ENCODE assay signal across 8 cellular contexts in the genomic region with DNA sequence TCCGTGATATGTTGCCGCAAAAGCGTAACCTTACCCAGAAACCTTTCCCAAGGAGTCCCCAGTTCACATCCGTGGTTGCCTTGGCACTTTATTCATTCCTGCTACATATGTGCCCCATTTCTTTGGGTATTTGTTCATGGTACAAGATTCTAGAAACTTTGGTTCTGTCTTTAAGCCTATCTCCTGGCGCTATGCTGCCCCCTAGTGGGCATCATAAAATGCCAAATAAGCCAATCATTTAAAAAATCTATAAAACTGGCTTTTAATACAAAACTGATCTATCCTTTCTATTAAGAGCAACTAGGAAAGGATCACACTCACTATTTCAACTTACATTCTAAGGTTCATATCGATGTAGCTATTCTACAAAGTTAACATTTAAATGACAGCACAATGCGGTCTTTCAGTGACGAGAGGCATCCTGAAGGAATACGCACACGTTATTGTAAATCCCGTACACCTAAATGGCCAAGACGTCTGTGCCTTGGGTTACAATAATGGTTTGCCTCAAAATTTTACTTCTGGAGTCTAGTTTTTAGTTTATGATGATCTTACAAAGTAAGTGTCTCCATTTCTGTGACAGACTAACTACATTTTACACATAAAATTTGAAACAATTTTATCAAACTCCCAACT. TPM values are rescaled to one million over a fixed set of nuclear protein-coding genes. Genes with fewer than 3 reads are reported as not detected.
DNase-seq lines count a peak whose midpoint lies in the region; ATAC-seq and TF ChIP-seq lines count a peak whose summit lies in the region.

No MANE protein-coding gene starts in this region.

- H3K4me3 Mint-ChIP-seq in GM23338, result no peak overlapping the region

- H3K4me2 ChIP-seq in GM23338 (no peak overlapping the region), PC-9 (no peak overlapping the region)

- H3K4me1 ChIP-seq in GM23338 (ENCODE audit: insufficient read depth) (peaks cover 4% of the 10 kb centered on the region), PC-9 (replicated peaks; ENCODE audit: insufficient read depth) (no peaks in the 10 kb centered on the region), heart right ventricle (peaks cover 0 to 4% (median 0%) of the 10 kb centered on the region in 9 donors), spleen (peaks cover 0 to 10% (median 0%) of the 10 kb centered on the region in 6 donors)

- H3K27ac Mint-ChIP-seq in GM23338, result no peak overlapping the region

- H3K36me3 ChIP-seq in GM23338 (ENCODE audit: insufficient read depth) (no peaks in the 10 kb centered on the region), PC-9 (ENCODE audit: low read depth) (no peaks in the 10 kb centered on the region), heart right ventricle (no peaks in the 10 kb centered on the region), spleen (no peaks in the 10 kb centered on the region)

- POLR2A ChIA-PET in PC-9 (lab: Charles Lee; ENCODE audit: unreplicated experiment), result no interaction called here

- BruUV-seq in PC-9 (replicated peaks; lab: Mats Ljungman, UMichigan), result no TSS peak

- intact Hi-C loops in PC-9 (cut with micrococcal nuclease; ENCODE audit: unreplicated experiment), result no loop called here
- intact Hi-C loops in heart right ventricle (cut with DNase I), result loop anchor here in 5 of 10 donors (5.0 to 10.0 kb wide), 4 partner anchors 51 to 113 kb away; no protein-coding TSS in a partner anchor
- intact Hi-C loops in spleen (cut with DNase I; ENCODE audit: low total_unique reads), result no loop called here

- H2AFZ ChIP-seq in GM23338, result no peak overlapping the region
- no peak overlapping the region for H2AFZ ChIP-seq in PC-9

- H3K9me2 ChIP-seq in GM23338 (ENCODE audit: insufficient read depth) (no peaks in the 10 kb centered on the region), PC-9 (ENCODE audit: insufficient read depth) (no peaks in the 10 kb centered on the region)

- CTCF ChIA-PET in PC-9 (lab: Charles Lee), result no interaction called here

- no peaks in the 10 kb centered on the region for H3K9me3 ChIP-seq in PC-9 (ENCODE audit: insufficient read depth, low read depth)
- H3K9me3 ChIP-seq in heart right ventricle, result no peaks in the 10 kb centered on the region
- H3K9me3 ChIP-seq in spleen, result no peaks in the 10 kb centered on the region

- TF ChIP-seq POLR2A in spleen (IDR thresholded peaks at IDR 0.05), result no peak

- H3K9me3 Mint-ChIP-seq in GM23338, result no peaks in the 10 kb centered on the region

- H3K79me2 ChIP-seq in GM23338 (replicated peaks; ENCODE audit: insufficient read depth) (no peaks in the 10 kb centered on the region), PC-9 (ENCODE audit: low read depth) (no peaks in the 10 kb centered on the region)

- H3K27me3 Mint-ChIP-seq in GM23338 (ENCODE audit: insufficient read depth, low read depth, poor library complexity), result peaks cover 4% of the 10 kb centered on the region

- no peaks in the 10 kb centered on the region for H4K20me1 ChIP-seq in GM23338 (replicated peaks; ENCODE audit: insufficient read depth)
- no peaks in the 10 kb centered on the region; the same call in 1 of the 2 replicates for H4K20me1 ChIP-seq in PC-9 (ENCODE audit: insufficient read depth)

- no peaks in the 10 kb centered on the region for H3F3A ChIP-seq in GM23338 (replicated peaks; ENCODE audit: low read depth)
- H3F3A ChIP-seq in PC-9 (ENCODE audit: insufficient read depth, low read depth), result no peaks in the 10 kb centered on the region

- no peaks in the 10 kb centered on the region for H3K36me3 Mint-ChIP-seq in GM23338 (ENCODE audit: low read depth)

- no peak overlapping the region for H3K4me3 ChIP-seq in GM23338
- H3K4me3 ChIP-seq in PC-9, result no peak overlapping the region
- H3K4me3 ChIP-seq in heart right ventricle, result no peak overlapping the region
- no peak overlapping the region for H3K4me3 ChIP-seq in spleen

- H3K4me1 Mint-ChIP-seq in GM23338, result peaks cover 4% of the 10 kb centered on the region; the same call in 1 of the 3 replicates

- TF ChIP-seq CTCF in C4-2B (conservative IDR thresholded peaks at IDR 0.05) (peak; percentile 93), GM23338 (conservative IDR thresholded peaks at IDR 0.05; ENCODE audit: low read depth in 2 of 2) (peak; percentile 79 to 100), PC-9 (conservative IDR thresholded peaks at IDR 0.05) (peak; percentile 95), heart right ventricle (IDR thresholded peaks at IDR 0.05) (peak; percentile 82 to 95 (median 88)), spleen (IDR thresholded peaks at IDR 0.05 in 8 of 11, conservative IDR thresholded peaks at IDR 0.05 in 3 of 11) (peak; percentile 56 to 85 (median 73))

- peak; percentile 83 for DNase-seq in GM23338 (ENCODE audit: low spot score)
- peak in 1 of 2 experiments; percentile 25 for DNase-seq in PC-9
- DNase-seq in activated naive CD4-positive, alpha-beta T cell (lab: John Stamatoyannopoulos, UW), result peak; percentile 7 to 37 (median 11)
- DNase-seq in heart right ventricle, result peak; percentile 24 to 53
- no peak for DNase-seq in spleen

- H3K27ac ChIP-seq in C4-2B, result no peak overlapping the region
- no peak overlapping the region for H3K27ac ChIP-seq in GM23338 (ENCODE audit: low read depth)
- no peak overlapping the region for H3K27ac ChIP-seq in PC-9
- H3K27ac ChIP-seq in heart right ventricle, result no peak overlapping the region
- no peak overlapping the region for H3K27ac ChIP-seq in spleen

- WGBS in heart right ventricle, 2 donors, result 59% methylated on average over 12 of the region's 12 CpGs
- 60 to 66% (median 63%) methylated on average over 12 of the region's 12 CpGs for WGBS in spleen, 5 donors

- H3K27me3 ChIP-seq in GM23338 (ENCODE audit: insufficient read depth) (no peaks in the 10 kb centered on the region), PC-9 (ENCODE audit: insufficient read depth, low read depth) (peaks cover 53% of the 10 kb centered on the region), heart right ventricle (peaks cover 0 to 22% (median 6%) of the 10 kb centered on the region in 7 donors), spleen (replicated peaks in 1 of 7) (peaks cover 0 to 36% (median 0%) of the 10 kb centered on the region in 7 donors)

- ATAC-seq in GM23338 (0 out of 3 replicates have a peak, but pooled peaks have one; percentile 35), heart right ventricle (no peak), GM18909 (IDR thresholded peaks at IDR 0.05; ENCODE audit: poor library complexity, unreplicated experiment) (no peak), GM18873 (IDR thresholded peaks at IDR 0.05; ENCODE audit: low FRiP score, unreplicated experiment) (no peak)

TF ChIP-seq in GM23338, 12 proteins besides CTCF, POLR2A, EP300 and RAD21 (continues in another document):
- TF ChIP-seq EZH2phosphoT487 (IDR thresholded peaks at IDR 0.05; ENCODE audit: unreplicated experiment) (no peak), CREB1 (CRISPR knock-in tag; IDR thresholded peaks at IDR 0.05; ENCODE audit: low read depth) (no peak), ZNF331 (CRISPR knock-in tag; IDR thresholded peaks at IDR 0.05; ENCODE audit: low read depth) (no peak), STAT1 (IDR thresholded peaks at IDR 0.05; ENCODE audit: unreplicated experiment) (no peak), NANOG (IDR thresholded peaks at IDR 0.05; ENCODE audit: borderline replicate concordance) (no peak)
- TF ChIP-seq, protein P1, sequence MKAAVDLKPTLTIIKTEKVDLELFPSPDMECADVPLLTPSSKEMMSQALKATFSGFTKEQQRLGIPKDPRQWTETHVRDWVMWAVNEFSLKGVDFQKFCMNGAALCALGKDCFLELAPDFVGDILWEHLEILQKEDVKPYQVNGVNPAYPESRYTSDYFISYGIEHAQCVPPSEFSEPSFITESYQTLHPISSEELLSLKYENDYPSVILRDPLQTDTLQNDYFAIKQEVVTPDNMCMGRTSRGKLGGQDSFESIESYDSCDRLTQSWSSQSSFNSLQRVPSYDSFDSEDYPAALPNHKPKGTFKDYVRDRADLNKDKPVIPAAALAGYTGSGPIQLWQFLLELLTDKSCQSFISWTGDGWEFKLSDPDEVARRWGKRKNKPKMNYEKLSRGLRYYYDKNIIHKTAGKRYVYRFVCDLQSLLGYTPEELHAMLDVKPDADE (IDR thresholded peaks at IDR 0.05), result no peak

RNA-seq across cellular contexts. Expression of gene PIWIL3, which starts 16.2 kb away (rescaled TPM):
- 0.24 TPM in 1 of 2 replicates, not detected in the other for total RNA-seq in GM23338 (2014; rRNA removed; shearing (Covaris generic))
- 0.21 TPM in 1 of 2 replicates, not detected in the other for polyA plus RNA-seq in GM23338 (2016; fragmentation: Nextera tagmentation; extraction: Ambion mirVana)
- total RNA-seq in PC-9 (2021), result not detected in 2 replicates
- total RNA-seq in heart right ventricle, result not detected
- not detected for polyA plus RNA-seq in heart right ventricle
- not detected for total RNA-seq in spleen
- polyA plus RNA-seq in spleen, result not detected

RNA-seq across cellular contexts. Expression of gene SGSM1, which starts 47.7 kb away (rescaled TPM):
- 4.2 and 4.7 TPM in 2 replicates for total RNA-seq in GM23338 (2014; rRNA removed; shearing (Covaris generic))
- polyA plus RNA-seq in GM23338 (2016; fragmentation: Nextera tagmentation; extraction: Ambion mirVana) (3.0 and 5.4 TPM in 2 replicates), heart right ventricle (1 to 10 TPM; 1.1 to 7.2 TPM), spleen (under 1 TPM; 0.16 to 0.33 (median 0.22) TPM)
- total RNA-seq in PC-9 (2021) (0.08 and 0.48 TPM in 2 replicates), heart right ventricle (10 to 100 TPM in 1 of 10 donors, 1 to 10 TPM in 9; 5.5 to 14.3 (median 8.3) TPM), spleen (1 to 10 TPM in 3 of 7 donors, under 1 TPM in 4; 0.37 to 1.3 (median 0.70) TPM)
